In the genomic region with DNA sequence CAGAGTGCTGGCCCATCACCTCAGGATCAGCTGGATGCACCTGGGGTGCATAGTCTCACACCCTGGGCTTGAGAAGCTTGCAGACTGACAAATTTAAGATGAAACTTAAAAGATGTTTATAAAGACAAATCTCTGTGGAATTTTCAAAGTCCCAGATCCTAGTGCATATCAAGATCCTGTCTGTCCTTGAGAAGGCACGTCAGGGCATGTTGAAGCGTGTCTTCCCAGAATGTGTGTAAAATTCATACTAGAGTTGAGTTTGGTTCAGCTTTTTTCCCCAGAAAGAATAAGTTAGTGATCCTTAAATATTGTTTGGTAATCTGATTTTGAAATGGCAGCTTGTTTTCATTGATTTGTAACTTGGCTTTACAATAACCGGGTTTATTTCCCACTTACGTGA, we compare ENCODE assay signal across 23 cellular contexts.
"Had no signal": no experiment of that assay in that cellular context is flagged by ENCODE, and none has a peak within 500 bp of the region (broad histone marks: within the 10 kb centered on the region; RNA-seq: fewer than 3 reads in every experiment).

No MANE protein-coding gene starts in this region.

- H3K27me3 Mint-ChIP-seq: naive thymus-derived CD4-positive, alpha-beta T cell had no signal

- H3K27ac Mint-ChIP-seq: naive thymus-derived CD4-positive, alpha-beta T cell had no signal

- DNase-seq: dorsolateral prefrontal cortex; effector CD8-positive, alpha-beta T cell; glutamatergic neuron; islet precursor cell; left cardiac atrium; left ventricle myocardium inferior; lower lobe of right lung; mesendoderm; naive thymus-derived CD4-positive, alpha-beta T cell; nucleus accumbens; ovary; small intestine; stimulated activated CD4-positive, alpha-beta T cell treated with anti-CD3 and anti-CD28 coated beads, Interleukin-12 subunit alpha, Interleukin-12 subunit beta, amount 100 ng/mL, for 4 hours; stimulated activated naive CD8-positive, alpha-beta T cell treated with anti-CD3 and anti-CD28 coated beads, Interleukin-15, Interleukin-2, amounts not matched to agents 100 U/mL and 50 U/mL, for 24 hours; thyroid gland; upper lobe of left lung had no signal

- H3K4me3 Mint-ChIP-seq: naive thymus-derived CD4-positive, alpha-beta T cell; neural crest cell had no signal

- H3K9me3 Mint-ChIP-seq: neural crest cell had no signal

- H3K27me3 ChIP-seq: dorsolateral prefrontal cortex, esophagus muscularis mucosa, gastroesophageal sphincter, ovary, right atrium auricular region, suprapubic skin, thyroid gland, upper lobe of left lung, vagina had no signal

- H3K4me1 ChIP-seq: esophagus muscularis mucosa, gastroesophageal sphincter, left ventricle myocardium inferior, right atrium auricular region, vagina had no signal

- H3K4me3 ChIP-seq: coronary artery, dorsolateral prefrontal cortex, esophagus muscularis mucosa, gastroesophageal sphincter, left ventricle myocardium inferior, lower lobe of right lung, ovary, right atrium auricular region, suprapubic skin, thyroid gland, upper lobe of left lung, vagina had no signal

- FAIRE-seq: small intestine had no signal

- H3K4me1 Mint-ChIP-seq: neural crest cell had no signal

- H3K27ac ChIP-seq: coronary artery, dorsolateral prefrontal cortex, esophagus muscularis mucosa, gastroesophageal sphincter, left ventricle myocardium inferior, lower lobe of right lung, ovary, right atrium auricular region, suprapubic skin, thyroid gland, upper lobe of left lung, vagina had no signal

- H3K36me3 ChIP-seq: gastroesophageal sphincter, left ventricle myocardium inferior, lower lobe of right lung, ovary, right atrium auricular region, suprapubic skin, thyroid gland, upper lobe of left lung had no signal

- ATAC-seq: gastroesophageal sphincter; left cardiac atrium; lower lobe of right lung; naive thymus-derived CD4-positive, alpha-beta T cell; stimulated activated naive CD8-positive, alpha-beta T cell treated with anti-CD3 and anti-CD28 coated beads, Interleukin-15, Interleukin-2, amounts not matched to agents 100 U/mL and 50 U/mL, for 24 hours had no signal

- H3K9me3 ChIP-seq: esophagus muscularis mucosa, gastroesophageal sphincter, left ventricle myocardium inferior, lower lobe of right lung, ovary, right atrium auricular region, suprapubic skin, thyroid gland, upper lobe of left lung, vagina had no signal
